Comparison of ENCODE assay signal across 25 cellular contexts in genomic region chr21:43206231-43207042, GRCh38. TPM values are rescaled to one million over a fixed set of nuclear protein-coding genes. Genes with fewer than 3 reads are reported as not detected.
DNase-seq lines count a peak whose midpoint lies in the region; ATAC-seq and TF ChIP-seq lines count a peak whose summit lies in the region.
"Had no signal": no experiment of that assay in that cellular context is flagged by ENCODE, and none has a peak within 500 bp of the region (broad histone marks: within the 10 kb centered on the region; RNA-seq: fewer than 3 reads in every experiment).

No MANE protein-coding gene starts in this region.

- dilution Hi-C loops in mammary epithelial cell (cut with HindIII; ENCODE audit: low sequenced_read_pairs): no loop called here

- H3K27me3 ChIP-seq in breast epithelium (no peaks in the 10 kb centered on the region), mammary epithelial cell (ENCODE audit: insufficient read depth, low read length) (no peaks in the 10 kb centered on the region)
- H3K27me3 ChIP-seq: ascending aorta, Peyer's patch, right atrium auricular region had no signal

- POLR2A ChIA-PET in WTC11 (lab: Charles Lee): no interaction called here

- H3K4me1 Mint-ChIP-seq in WTC11 (peaks cover 8% of the 10 kb centered on the region; the same call in 1 of the 2 replicates), type B pancreatic cell (ENCODE audit: unreplicated experiment) (no peaks in the 10 kb centered on the region)
- H3K4me1 Mint-ChIP-seq: CD4-positive, CD25-positive, alpha-beta regulatory T cell had no signal

- no peak overlapping the region for H2AFZ ChIP-seq in mammary epithelial cell (ENCODE audit: low read depth, low read length)

- H4K20me1 ChIP-seq in mammary epithelial cell (ENCODE audit: insufficient read depth, low read length): no peaks in the 10 kb centered on the region

- H3K4me2 ChIP-seq in mammary epithelial cell (ENCODE audit: insufficient read depth, low read depth, low read length): no peak overlapping the region

- H3K9me3 ChIP-seq in breast epithelium (peaks cover 6 to 8% of the 10 kb centered on the region in 2 donors), mammary epithelial cell (replicated peaks; ENCODE audit: insufficient read depth, low read length) (peaks cover 5% of the 10 kb centered on the region)

- H3K36me3 ChIP-seq in breast epithelium: no peaks in the 10 kb centered on the region
- H3K36me3 ChIP-seq in mammary epithelial cell (ENCODE audit: insufficient read depth, low read length): no peaks in the 10 kb centered on the region
- H3K36me3 ChIP-seq: ascending aorta, HAP-1, Peyer's patch, right atrium auricular region had no signal

- H3K9ac ChIP-seq in mammary epithelial cell (ENCODE audit: insufficient read depth, low read length): no peak overlapping the region

- DNase-seq in breast epithelium (ENCODE audit: low spot score in 2 of 2) (peak; percentile 16 to 35), mammary epithelial cell (no peak), WTC11 (ENCODE audit: low spot score) (peak; percentile 11), lower leg skin (ENCODE audit: low spot score in 2 of 2) (peak; percentile 9 to 49), type B pancreatic cell (ENCODE audit: extremely low spot score, unreplicated experiment) (peak; percentile 52), ACHN (no peak), HuH-7 (ENCODE audit: low spot score) (no peak)
- DNase-seq: activated CD4-positive, alpha-beta T cell treated with anti-CD3 and anti-CD28 coated beads, Interleukin-2, amount 50 U/mL, for 1 hour; activated naive CD4-positive, alpha-beta T cell treated with anti-CD3 and anti-CD28 coated beads, Interleukin-2, amount 50 U/mL, for 16 hours; CD4-positive, CD25-positive, alpha-beta regulatory T cell; DMS153; erythroblast; hypothalamus; NCI-H1417; NCI-H446 treated with DMSO at 0.1 percent for 48 hours; occipital lobe; stimulated activated CD4-positive, alpha-beta T cell treated with anti-CD3 and anti-CD28 coated beads, Interleukin-15, amount 100 ng/mL, for 24 hours; stimulated activated CD8-positive, alpha-beta memory T cell treated with anti-CD3 and anti-CD28 coated beads, Interleukin-4, amount 100 ng/mL, for 48 hours had no signal

- H3K9me3 Mint-ChIP-seq in WTC11 (peaks cover 11% of the 10 kb centered on the region), type B pancreatic cell (peaks cover 5% of the 10 kb centered on the region)

- in situ Hi-C loops in mammary epithelial cell (cut with MboI; ENCODE audit: low sequenced_read_pairs in 2 of 2) (no loop called here), ACHN (cut with HindIII; ENCODE audit: low pct_ligation_motif_present, low pct_unique_long_range_greater_than_20kb, low sequenced_read_pairs) (no loop called here)

- H3K4me1 ChIP-seq in breast epithelium: peaks cover 0 to 12% of the 10 kb centered on the region in 2 donors
- H3K4me1 ChIP-seq in mammary epithelial cell (ENCODE audit: insufficient read depth, low read length): no peaks in the 10 kb centered on the region
- H3K4me1 ChIP-seq: ascending aorta, HAP-1 had no signal

- CTCF ChIA-PET in mammary epithelial cell (lab: Charles Lee; ENCODE audit: low non-redundant PET): no interaction called here
- CTCF ChIA-PET in WTC11 (lab: Charles Lee): no interaction called here

- no peaks in the 10 kb centered on the region for H3K79me2 ChIP-seq in mammary epithelial cell (ENCODE audit: insufficient read depth, low read length)

- 77% methylated on average over 9 of the region's 18 CpGs for WGBS in mammary epithelial cell (ENCODE audit: low coverage, missing lambda C conversion rate)
- WGBS in lower leg skin, 2 donors: 83 to 89% methylated on average over 18 of the region's 18 CpGs

- ATAC-seq in WTC11: no peak

- intact Hi-C loops in breast epithelium (cut with DNase I; ENCODE audit: low total_unique reads): no loop called here
- intact Hi-C loops in mammary epithelial cell (cut with micrococcal nuclease): no loop called here
- intact Hi-C loops in lower leg skin (cut with DNase I; ENCODE audit: low total_unique reads): no loop called here

- H3K36me3 Mint-ChIP-seq in WTC11 (peaks cover 6% of the 10 kb centered on the region), type B pancreatic cell (no peaks in the 10 kb centered on the region)
- H3K36me3 Mint-ChIP-seq: CD4-positive, CD25-positive, alpha-beta regulatory T cell had no signal

- TF ChIP-seq CTCF in breast epithelium (IDR thresholded peaks at IDR 0.05): no peak
- no peak for TF ChIP-seq CTCF in mammary epithelial cell (conservative IDR thresholded peaks at IDR 0.05 in 1 of 2, IDR thresholded peaks at IDR 0.05 in 1 of 2; ENCODE audit: extremely low read depth in 1 of 2, insufficient read depth in 1 of 2, low read depth in 1 of 2, low read length in 2 of 2)
- TF ChIP-seq CTCF in WTC11 (IDR thresholded peaks at IDR 0.05): no peak
- no peak for TF ChIP-seq CTCF in lower leg skin (IDR thresholded peaks at IDR 0.05)
- no peak for TF ChIP-seq CTCF in type B pancreatic cell (conservative IDR thresholded peaks at IDR 0.05)

- no TSS peak for BruUV-seq in mammary epithelial cell (replicated peaks; lab: Mats Ljungman, UMichigan)

- H3K4me3 ChIP-seq in breast epithelium: no peak overlapping the region
- no peak overlapping the region for H3K4me3 ChIP-seq in mammary epithelial cell (replicated peaks in 1 of 3; ENCODE audit: insufficient read depth in 1 of 3, low read depth in 2 of 3, low read length in 3 of 3)
- H3K4me3 ChIP-seq in lower leg skin (ENCODE audit: low read depth, poor library complexity, severe bottlenecking): no peak overlapping the region
- H3K4me3 ChIP-seq: ascending aorta, HAP-1, Peyer's patch, right atrium auricular region had no signal

- no peak overlapping the region for H3K27ac ChIP-seq in breast epithelium
- H3K27ac ChIP-seq in mammary epithelial cell (ENCODE audit: insufficient read depth, low read depth, low read length): no peak overlapping the region
- H3K27ac ChIP-seq: ascending aorta, Peyer's patch, right atrium auricular region had no signal

- H3K27ac Mint-ChIP-seq in WTC11 (no peak overlapping the region), type B pancreatic cell (no peak overlapping the region)
- H3K27ac Mint-ChIP-seq: CD4-positive, CD25-positive, alpha-beta regulatory T cell had no signal

- H3K4me3 Mint-ChIP-seq in WTC11: no peak overlapping the region
- H3K4me3 Mint-ChIP-seq in type B pancreatic cell: no peak overlapping the region
- H3K4me3 Mint-ChIP-seq: CD4-positive, CD25-positive, alpha-beta regulatory T cell; IgD-negative memory B cell; T-helper 1 cell treated with Interleukin-12 subunit alpha and Interleukin-12 subunit beta and Interleukin-4 antibody, amounts not matched to agents 30 μg/mL and 1 μg/mL, for 36 hours had no signal

- TF ChIP-seq POLR2A in breast epithelium (IDR thresholded peaks at IDR 0.05) (no peak), lower leg skin (IDR thresholded peaks at IDR 0.05) (no peak)

- H3K27me3 Mint-ChIP-seq in WTC11 (ENCODE audit: low read depth): peaks cover 4% of the 10 kb centered on the region; the same call in 1 of the 2 replicates
- H3K27me3 Mint-ChIP-seq in type B pancreatic cell: no peaks in the 10 kb centered on the region

TF ChIP-seq in WTC11, 78 proteins besides CTCF, POLR2A, EP300 and RAD21:
- TF ChIP-seq ZNF317 (CRISPR knock-in tag; IDR thresholded peaks at IDR 0.05; ENCODE audit: borderline replicate concordance, low read depth) (no peak), FOXK1 (CRISPR knock-in tag; IDR thresholded peaks at IDR 0.05) (no peak), ZSCAN18 (CRISPR knock-in tag; IDR thresholded peaks at IDR 0.05) (no peak), IRF2 (CRISPR knock-in tag; IDR thresholded peaks at IDR 0.05; ENCODE audit: borderline replicate concordance, low read depth) (no peak), JAZF1 (CRISPR knock-in tag; IDR thresholded peaks at IDR 0.05) (no peak), ZNF263 (CRISPR knock-in tag; IDR thresholded peaks at IDR 0.05; ENCODE audit: low read depth) (no peak), SP1 (CRISPR knock-in tag; conservative IDR thresholded peaks at IDR 0.05) (no peak)

RNA-seq across cellular contexts. Expression of gene CRYAA, which starts 37.6 kb away (rescaled TPM):
- total RNA-seq in breast epithelium (not detected), mammary epithelial cell (not detected), WTC11 (2021) (not detected in 3 replicates), lower leg skin (not detected), type B pancreatic cell (ENCODE audit: low replicate concordance) (not detected in 2 replicates)
- polyA plus RNA-seq in mammary epithelial cell: not detected
- polyA minus RNA-seq in mammary epithelial cell: not detected
- total RNA-seq: ascending aorta; CD4-positive, CD25-positive, alpha-beta regulatory T cell; frontal cortex; occipital lobe; Peyer's patch; right atrium auricular region had no signal
- polyA plus RNA-seq: CD4-positive, CD25-positive, alpha-beta regulatory T cell; IgD-negative memory B cell had no signal

Comparison
In these comparisons a context has a peak if more than half of its experiments do, and no peak if none do; other contexts are left out.
1. DNase-seq: peak in breast epithelium (2 of 2), WTC11 (single experiment), lower leg skin (2 of 2) and type B pancreatic cell (single experiment); none in mammary epithelial cell (single experiment), ACHN (single experiment) and HuH-7 (single experiment).